In genomic region chr1:206935491-206936067, GRCh38 we compare ENCODE assay signal across 10 cellular contexts. TPM values are rescaled to one million over a fixed set of nuclear protein-coding genes. Genes with fewer than 3 reads are reported as not detected.
DNase-seq lines count a peak whose midpoint lies in the region; ATAC-seq and TF ChIP-seq lines count a peak whose summit lies in the region.
"Had no signal": no experiment of that assay in that cellular context is flagged by ENCODE, and none has a peak within 500 bp of the region (broad histone marks: within the 10 kb centered on the region; RNA-seq: fewer than 3 reads in every experiment).

No MANE protein-coding gene starts in this region.

- no peaks in the 10 kb centered on the region for H3K27me3 ChIP-seq in Loucy (ENCODE audit: insufficient read depth, low read length, poor library complexity, severe bottlenecking)

- in situ Hi-C loops in G401 (cut with HindIII; ENCODE audit: low sequenced_read_pairs): no loop called here

- H4K20me1 ChIP-seq in Loucy (ENCODE audit: insufficient read depth, low read length, poor library complexity, severe bottlenecking): no peaks in the 10 kb centered on the region

- H3K9ac ChIP-seq in Loucy (ENCODE audit: low read depth, low read length, poor library complexity, severe bottlenecking): no peak overlapping the region

- H3K4me3 ChIP-seq in Loucy (ENCODE audit: low read length, poor library complexity, severe bottlenecking): no peak overlapping the region

- H3K36me3 ChIP-seq in Loucy (ENCODE audit: insufficient read depth, low read length): no peaks in the 10 kb centered on the region

- H3K9me3 ChIP-seq in Loucy (ENCODE audit: insufficient read depth, low read depth, low read length): no peaks in the 10 kb centered on the region

- H3K9me2 ChIP-seq in Loucy (replicated peaks; ENCODE audit: low read depth, low read length): no peaks in the 10 kb centered on the region

- H3K4me2 ChIP-seq in Loucy (ENCODE audit: low read depth, low read length, poor library complexity, severe bottlenecking): peak overlapping the region; percentile 11

- H3F3A ChIP-seq in Loucy (ENCODE audit: low read depth): no peaks in the 10 kb centered on the region

- no peaks in the 10 kb centered on the region for H3K4me1 ChIP-seq in Loucy (ENCODE audit: insufficient read depth, low read length, poor library complexity, severe bottlenecking)

- peak overlapping the region; percentile 37 for H2AFZ ChIP-seq in Loucy (ENCODE audit: low read length)

- DNase-seq in ELF-1 (ENCODE audit: low read depth, low spot score) (peak; percentile 91), iPS DF 19.7 (ENCODE audit: low read depth, low spot score) (peak; percentile 28), NCI-H2196 (lab: John Stamatoyannopoulos, UW; ENCODE audit: unreplicated experiment) (no peak), G401 (ENCODE audit: low spot score) (no peak)
- DNase-seq in activated T-cell treated with anti-CD3 and anti-CD28 coated beads, Interleukin-2, amount 50 U/mL, for 48 hours: peak; percentile 75 to 76
- peak in 5 of 6 experiments; percentile 9 to 41 (median 24) for DNase-seq in stimulated activated naive CD4-positive, alpha-beta T cell (lab: John Stamatoyannopoulos, UW)

- ATAC-seq in HG03025 (IDR thresholded peaks at IDR 0.05; ENCODE audit: low FRiP score, unreplicated experiment): no peak

- TF ChIP-seq CTCF in Loucy (conservative IDR thresholded peaks at IDR 0.05; ENCODE audit: low read length): peak; percentile 88

- no peaks in the 10 kb centered on the region for H3K79me2 ChIP-seq in Loucy (ENCODE audit: insufficient read depth, low read length)

RNA-seq across cellular contexts. Expression of gene PIGR, which starts 10.7 kb away (rescaled TPM):
- total RNA-seq in G401 (2014; rRNA removed; shearing (Covaris generic)): not detected in 2 replicates
- total RNA-seq: mononuclear cell had no signal

RNA-seq across cellular contexts. Expression of gene FCMR, which starts 13.8 kb away (rescaled TPM):
- total RNA-seq in G401 (2014; rRNA removed; shearing (Covaris generic)): not detected in 2 replicates

RNA-seq across cellular contexts. Expression of gene FCAMR, which starts 34.7 kb away (rescaled TPM):
- not detected in 2 replicates for total RNA-seq in G401 (2014; rRNA removed; shearing (Covaris generic))
- total RNA-seq: mononuclear cell, T-cell had no signal

RNA-seq across cellular contexts. Expression of gene IL24, which starts 38.3 kb away (rescaled TPM):
- not detected in 2 replicates for total RNA-seq in G401 (2014; rRNA removed; shearing (Covaris generic))

Comparison
In these comparisons a context has a peak if more than half of its experiments do, and no peak if none do; other contexts are left out.
1. DNase-seq: peak in ELF-1 (single experiment), activated T-cell treated with anti-CD3 and anti-CD28 coated beads, Interleukin-2, amount 50 U/mL, for 48 hours (2 of 2), iPS DF 19.7 (single experiment) and stimulated activated naive CD4-positive, alpha-beta T cell (5 of 6); none in NCI-H2196 (single experiment) and G401 (single experiment).